Comparison of ENCODE assay signal across 15 cellular contexts in the genomic region with DNA sequence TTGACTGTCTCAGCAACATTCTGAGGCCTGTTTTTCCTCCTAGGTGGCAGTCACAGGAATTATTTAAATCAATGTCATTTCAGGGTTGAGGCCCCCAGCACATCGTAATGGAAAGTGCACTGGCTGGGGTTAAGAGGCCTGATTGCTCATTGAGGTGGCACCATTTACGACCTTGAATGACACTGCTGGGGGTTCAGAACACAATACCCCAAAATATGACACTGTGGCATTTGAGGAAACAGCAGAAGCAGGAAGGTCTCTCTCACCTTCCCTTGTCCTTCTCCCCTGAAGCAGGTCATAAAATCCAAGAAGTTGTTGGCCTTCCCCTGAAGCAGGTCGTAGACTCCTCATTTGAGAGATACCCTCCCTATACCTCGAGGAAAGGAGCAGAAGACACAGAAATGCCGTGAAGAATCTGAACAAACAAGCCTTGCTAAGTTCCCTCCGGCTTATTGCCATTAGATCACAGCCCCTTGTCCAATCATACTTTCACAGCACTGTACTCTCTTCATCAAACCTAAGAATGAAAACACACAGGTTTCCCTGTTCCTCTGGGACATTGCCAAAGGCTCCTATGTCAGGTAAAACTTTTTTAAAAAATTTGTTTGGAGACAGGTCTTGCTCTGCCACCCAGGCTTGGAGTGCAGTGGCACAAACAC.
DNase-seq lines count a peak whose midpoint lies in the region; ATAC-seq and TF ChIP-seq lines count a peak whose summit lies in the region.
"Had no signal": no experiment of that assay in that cellular context is flagged by ENCODE, and none has a peak within 500 bp of the region (broad histone marks: within the 10 kb centered on the region; RNA-seq: fewer than 3 reads in every experiment).

No MANE protein-coding gene starts in this region.

- H4K20me1 ChIP-seq in neural progenitor cell (ENCODE audit: low read depth): no peaks in the 10 kb centered on the region

- no peaks in the 10 kb centered on the region for H3F3A ChIP-seq in neural progenitor cell (ENCODE audit: low read depth)

- no peaks in the 10 kb centered on the region for H3K9me3 ChIP-seq in CD8-positive, alpha-beta memory T cell (ENCODE audit: low read length)
- no peaks in the 10 kb centered on the region for H3K9me3 ChIP-seq in neural progenitor cell (ENCODE audit: low read depth)
- H3K9me3 ChIP-seq in aorta (ENCODE audit: control insufficient read depth, low read length): no peaks in the 10 kb centered on the region
- H3K9me3 ChIP-seq: ascending aorta, pancreas, transverse colon had no signal

- H3K27me3 ChIP-seq in CD8-positive, alpha-beta memory T cell (ENCODE audit: insufficient read depth, low read length, poor library complexity, severe bottlenecking): no peaks in the 10 kb centered on the region
- H3K27me3 ChIP-seq in neural progenitor cell (peaks cover 29% of the 10 kb centered on the region), aorta (ENCODE audit: control insufficient read depth in 1 of 2, insufficient read depth in 2 of 2, low read length in 1 of 2) (no peaks in the 10 kb centered on the region)
- H3K27me3 ChIP-seq: ascending aorta, pancreas had no signal

- H3K4me3 Mint-ChIP-seq in CD8-positive, alpha-beta memory T cell: peak overlapping the region; percentile 57 to 89 (median 80)
- H3K4me3 Mint-ChIP-seq in activated CD8-positive, alpha-beta T cell treated with anti-CD3 and anti-CD28 coated beads, Interleukin-2, amount 10 ng/mL, durations not matched to agents 7 days and 5 days: no peak overlapping the region
- H3K4me3 Mint-ChIP-seq in neural progenitor cell: peak overlapping the region; percentile 28

- H3K79me2 ChIP-seq in neural progenitor cell (ENCODE audit: low read depth): no peaks in the 10 kb centered on the region

- peak in 1 of 5 donors; percentile 59 for DNase-seq in CD8-positive, alpha-beta memory T cell
- no peak for DNase-seq in activated CD8-positive, alpha-beta T cell treated with anti-CD3 and anti-CD28 coated beads, Interleukin-2, amount 10 ng/mL, durations not matched to agents 7 days and 5 days
- DNase-seq in neural progenitor cell (ENCODE audit: low spot score) (no peak), aorta (no peak), ACHN (no peak), RKO (ENCODE audit: low spot score) (no peak)
- DNase-seq: activated CD4-positive, alpha-beta T cell treated with anti-CD3 and anti-CD28 coated beads for 1 hour; NCI-H187; pancreas; stimulated activated CD4-positive, alpha-beta T cell treated with anti-CD3 and anti-CD28 coated beads, Interleukin-4, amount 100 ng/mL, for 24 hours; stimulated activated CD8-positive, alpha-beta memory T cell treated with anti-CD3 and anti-CD28 coated beads, Interleukin-4, amount 100 ng/mL, for 48 hours; transverse colon had no signal

- POLR2A ChIA-PET in CD8-positive, alpha-beta memory T cell (lab: Charles Lee): interaction anchor here (1.7 to 2.3 kb wide), 2 partner anchors 47 to 69 kb away, joined by 5 to 8 read pairs; no protein-coding TSS in a partner anchor
- POLR2A ChIA-PET in activated CD8-positive, alpha-beta T cell treated with anti-CD3 and anti-CD28 coated beads, Interleukin-2, amount 10 ng/mL, durations not matched to agents 7 days and 5 days (lab: Charles Lee): interaction anchor here (0.9 kb wide), 1 partner anchor 45 kb away, joined by 3 read pairs; no protein-coding TSS in a partner anchor

- no peak for TF ChIP-seq CTCF in GM12875 (IDR thresholded peaks at IDR 0.05; ENCODE audit: borderline replicate concordance, insufficient read depth, low read depth, low read length)
- TF ChIP-seq CTCF in neural progenitor cell (IDR thresholded peaks at IDR 0.05): no peak

- H3K36me3 ChIP-seq in CD8-positive, alpha-beta memory T cell (ENCODE audit: insufficient read depth, low read length): no peaks in the 10 kb centered on the region
- H3K36me3 ChIP-seq in neural progenitor cell (no peaks in the 10 kb centered on the region), aorta (ENCODE audit: control insufficient read depth in 1 of 2, insufficient read depth in 2 of 2, low read length in 1 of 2) (no peaks in the 10 kb centered on the region)
- H3K36me3 ChIP-seq: ascending aorta, pancreas, transverse colon had no signal

- H3K4me3 ChIP-seq in CD8-positive, alpha-beta memory T cell (ENCODE audit: low read length): no peak overlapping the region
- H3K4me3 ChIP-seq in GM12875 (ENCODE audit: low read depth, low read length): peak overlapping the region; percentile 52
- H3K4me3 ChIP-seq in neural progenitor cell: no peak overlapping the region
- no peak overlapping the region for H3K4me3 ChIP-seq in aorta (ENCODE audit: low read length in 2 of 2)
- H3K4me3 ChIP-seq: ascending aorta, pancreas had no signal

- no peak for ATAC-seq in activated CD8-positive, alpha-beta T cell treated with anti-CD3 and anti-CD28 coated beads, Interleukin-2, amount 10 ng/mL, durations not matched to agents 7 days and 5 days
- ATAC-seq in aorta (ENCODE audit: low FRiP score): no peak

- peak overlapping the region; percentile 91 to 99 (median 98) for H3K27ac Mint-ChIP-seq in CD8-positive, alpha-beta memory T cell
- H3K27ac Mint-ChIP-seq in activated CD8-positive, alpha-beta T cell treated with anti-CD3 and anti-CD28 coated beads, Interleukin-2, amount 10 ng/mL, durations not matched to agents 7 days and 5 days: peak overlapping the region; percentile 95
- H3K27ac Mint-ChIP-seq in neural progenitor cell: peak overlapping the region; percentile 50

- peak overlapping the region; percentile 38 for H3K27ac ChIP-seq in CD8-positive, alpha-beta memory T cell (ENCODE audit: low read depth, low read length)
- H3K27ac ChIP-seq in neural progenitor cell (no peak overlapping the region), aorta (ENCODE audit: low read depth in 1 of 2, low read length in 2 of 2) (no peak overlapping the region)
- H3K27ac ChIP-seq: ascending aorta, pancreas had no signal

- no peak overlapping the region for H3K4me2 ChIP-seq in neural progenitor cell

- H3K4me1 Mint-ChIP-seq in CD8-positive, alpha-beta memory T cell: peaks cover 60 to 65% (median 65%) of the 10 kb centered on the region in 3 donors
- H3K4me1 Mint-ChIP-seq in activated CD8-positive, alpha-beta T cell treated with anti-CD3 and anti-CD28 coated beads, Interleukin-2, amount 10 ng/mL, durations not matched to agents 7 days and 5 days (ENCODE audit: low read depth): peaks cover 58% of the 10 kb centered on the region
- peaks cover 49% of the 10 kb centered on the region for H3K4me1 Mint-ChIP-seq in neural progenitor cell

- CTCF ChIA-PET in CD8-positive, alpha-beta memory T cell (lab: Charles Lee): interaction anchor here (1.6 to 9.5 kb wide), 11 partner anchors 9 to 381 kb away, joined by 5 to 143 read pairs (median 13); no protein-coding TSS in a partner anchor
- CTCF ChIA-PET in activated CD8-positive, alpha-beta T cell treated with anti-CD3 and anti-CD28 coated beads, Interleukin-2, amount 10 ng/mL, durations not matched to agents 7 days and 5 days (lab: Charles Lee): interaction anchor here (0.6 to 7.3 kb wide), 17 partner anchors 9 to 381 kb away, joined by 3 to 199 read pairs (median 25); no protein-coding TSS in a partner anchor

- H3K9me3 Mint-ChIP-seq in CD8-positive, alpha-beta memory T cell: no peaks in the 10 kb centered on the region
- no peaks in the 10 kb centered on the region for H3K9me3 Mint-ChIP-seq in activated CD8-positive, alpha-beta T cell treated with anti-CD3 and anti-CD28 coated beads, Interleukin-2, amount 10 ng/mL, durations not matched to agents 7 days and 5 days (ENCODE audit: insufficient read depth)
- H3K9me3 Mint-ChIP-seq in neural progenitor cell: peaks cover 24% of the 10 kb centered on the region

- no peak overlapping the region for H3K9ac ChIP-seq in neural progenitor cell

- WGBS in aorta, 2 donors: 66 to 72% methylated on average over 6 of the region's 6 CpGs

- H3K27me3 Mint-ChIP-seq in CD8-positive, alpha-beta memory T cell: no peaks in the 10 kb centered on the region
- H3K27me3 Mint-ChIP-seq in activated CD8-positive, alpha-beta T cell treated with anti-CD3 and anti-CD28 coated beads, Interleukin-2, amount 10 ng/mL, durations not matched to agents 7 days and 5 days (ENCODE audit: low read depth): no peaks in the 10 kb centered on the region
- peaks cover 12% of the 10 kb centered on the region for H3K27me3 Mint-ChIP-seq in neural progenitor cell (ENCODE audit: insufficient read depth, low read depth)

- peaks cover 60% of the 10 kb centered on the region for H3K4me1 ChIP-seq in CD8-positive, alpha-beta memory T cell (ENCODE audit: insufficient read depth, low read length)
- peaks cover 3% of the 10 kb centered on the region for H3K4me1 ChIP-seq in neural progenitor cell
- H3K4me1 ChIP-seq in aorta (ENCODE audit: control insufficient read depth in 1 of 2, insufficient read depth in 2 of 2, low read length in 2 of 2): no peaks in the 10 kb centered on the region
- H3K4me1 ChIP-seq: ascending aorta had no signal

- intact Hi-C loops in aorta (cut with DNase I): loop anchor here (2.0 to 5.0 kb wide), 2 partner anchors 49 kb away; no protein-coding TSS in a partner anchor

- H2AFZ ChIP-seq in neural progenitor cell (replicated peaks): no peak overlapping the region

- H3K36me3 Mint-ChIP-seq in CD8-positive, alpha-beta memory T cell: no peaks in the 10 kb centered on the region
- no peaks in the 10 kb centered on the region for H3K36me3 Mint-ChIP-seq in activated CD8-positive, alpha-beta T cell treated with anti-CD3 and anti-CD28 coated beads, Interleukin-2, amount 10 ng/mL, durations not matched to agents 7 days and 5 days (ENCODE audit: low read depth)
- peaks cover 6% of the 10 kb centered on the region for H3K36me3 Mint-ChIP-seq in neural progenitor cell
- H3K36me3 Mint-ChIP-seq: CD14-positive monocyte had no signal

- in situ Hi-C loops in ACHN (cut with HindIII; ENCODE audit: low pct_ligation_motif_present, low pct_unique_long_range_greater_than_20kb, low sequenced_read_pairs): no loop called here
